In the genomic region with DNA sequence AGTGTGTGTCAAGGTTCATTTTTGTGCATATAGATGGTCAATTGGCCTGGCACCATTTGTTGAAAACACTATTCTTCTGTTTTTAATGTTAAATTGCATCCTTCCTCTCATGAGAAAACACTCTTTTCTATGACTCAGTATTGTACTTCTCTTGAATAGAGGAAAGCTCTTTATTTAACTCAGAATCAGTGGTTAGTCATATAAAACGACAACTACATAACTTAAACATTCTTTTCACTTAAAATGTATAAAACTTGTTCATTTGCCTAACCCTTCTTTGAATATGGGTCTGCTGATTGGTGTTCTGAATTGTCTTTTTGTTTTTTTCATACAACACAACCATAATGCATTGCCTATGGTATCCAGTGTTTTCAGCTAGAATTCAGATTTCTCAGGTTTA, we compare ENCODE assay signal across 16 cellular contexts. TPM values are rescaled to one million over a fixed set of nuclear protein-coding genes. Genes with fewer than 3 reads are reported as not detected.
DNase-seq lines count a peak whose midpoint lies in the region; ATAC-seq lines count a peak whose summit lies in the region.
"Had no signal": no experiment of that assay in that cellular context is flagged by ENCODE, and none has a peak within 500 bp of the region (broad histone marks: within the 10 kb centered on the region; RNA-seq: fewer than 3 reads in every experiment).

No MANE protein-coding gene starts in this region.

- no peaks in the 10 kb centered on the region for H3K9me3 Mint-ChIP-seq in activated CD8-positive, alpha-beta memory T cell treated with anti-CD3 and anti-CD28 coated beads, Interleukin-2, amount 10 ng/mL, durations not matched to agents 7 days and 5 days (ENCODE audit: low read depth)
- H3K9me3 Mint-ChIP-seq: CD8-positive, alpha-beta memory T cell had no signal

- H3K4me1 Mint-ChIP-seq in activated CD8-positive, alpha-beta memory T cell treated with anti-CD3 and anti-CD28 coated beads, Interleukin-2, amount 10 ng/mL, durations not matched to agents 7 days and 5 days: peaks cover 12% of the 10 kb centered on the region

- no peak overlapping the region for H3K4me3 Mint-ChIP-seq in activated CD8-positive, alpha-beta memory T cell treated with anti-CD3 and anti-CD28 coated beads, Interleukin-2, amount 10 ng/mL, durations not matched to agents 7 days and 5 days

- CTCF ChIA-PET in activated CD8-positive, alpha-beta memory T cell treated with anti-CD3 and anti-CD28 coated beads, Interleukin-2, amount 10 ng/mL, durations not matched to agents 7 days and 5 days (lab: Charles Lee): interaction anchor here (1.0 kb wide), 1 partner anchor 15 kb away, joined by 3 read pairs; no protein-coding TSS in a partner anchor

- no peaks in the 10 kb centered on the region for H3K36me3 Mint-ChIP-seq in activated CD8-positive, alpha-beta memory T cell treated with anti-CD3 and anti-CD28 coated beads, Interleukin-2, amount 10 ng/mL, durations not matched to agents 7 days and 5 days
- H3K36me3 Mint-ChIP-seq: CD8-positive, alpha-beta memory T cell had no signal

- H3K27ac Mint-ChIP-seq in activated CD8-positive, alpha-beta memory T cell treated with anti-CD3 and anti-CD28 coated beads, Interleukin-2, amount 10 ng/mL, durations not matched to agents 7 days and 5 days: no peak overlapping the region
- H3K27ac Mint-ChIP-seq: CD8-positive, alpha-beta memory T cell had no signal

- H3K27me3 Mint-ChIP-seq in activated CD8-positive, alpha-beta memory T cell treated with anti-CD3 and anti-CD28 coated beads, Interleukin-2, amount 10 ng/mL, durations not matched to agents 7 days and 5 days: no peaks in the 10 kb centered on the region
- H3K27me3 Mint-ChIP-seq: CD8-positive, alpha-beta memory T cell had no signal

- peak; percentile 30 for ATAC-seq in activated CD8-positive, alpha-beta memory T cell treated with anti-CD3 and anti-CD28 coated beads, Interleukin-2, amount 10 ng/mL, durations not matched to agents 7 days and 5 days
- ATAC-seq in HG03175 (IDR thresholded peaks at IDR 0.05; ENCODE audit: unreplicated experiment) (no peak), GM21619 (IDR thresholded peaks at IDR 0.05; ENCODE audit: unreplicated experiment) (no peak)
- ATAC-seq: HCT116 had no signal

- DNase-seq in activated CD8-positive, alpha-beta memory T cell treated with anti-CD3 and anti-CD28 coated beads, Interleukin-2, amount 10 ng/mL, durations not matched to agents 7 days and 5 days: no peak
- DNase-seq in activated CD8-positive, alpha-beta memory T cell treated with anti-CD3 and anti-CD28 coated beads, Interleukin-2, amount 50 U/mL, for 48 hours: no peak
- DNase-seq in COLO829 (ENCODE audit: low spot score) (peak; percentile 67), HT1080 (ENCODE audit: low read depth) (peak; percentile 18), fibroblast of peridontal ligament (ENCODE audit: extremely low read depth) (peak; percentile 7)
- DNase-seq: ACHN; C1 segment of cervical spinal cord; CD8-positive, alpha-beta memory T cell; GOT3; MM.1S; NCI-H1105; NCI-H1694; Peyer's patch had no signal

RNA-seq across cellular contexts. Expression of a gene that starts 17.2 kb away (rescaled TPM):
- 10 to 100 TPM; 28.5 to 43.2 TPM for total RNA-seq in activated CD8-positive, alpha-beta memory T cell treated with anti-CD3 and anti-CD28 coated beads, Interleukin-2, amount 10 ng/mL, durations not matched to agents 7 days and 5 days
- total RNA-seq in HT1080 (2014; rRNA removed; shearing (Covaris generic)): 60.6 and 84.4 TPM in 2 replicates
- 45.3 and 46.9 TPM in 2 replicates for polyA plus RNA-seq in HT1080 (2015; cell fraction: cytosol; rRNA removed)
- polyA plus RNA-seq in HT1080 (2015; cell fraction: nucleus; rRNA removed): 37.3 and 38.2 TPM in 2 replicates

RNA-seq across cellular contexts. Expression of a gene that starts 26.2 kb away (rescaled TPM):
- total RNA-seq in activated CD8-positive, alpha-beta memory T cell treated with anti-CD3 and anti-CD28 coated beads, Interleukin-2, amount 10 ng/mL, durations not matched to agents 7 days and 5 days: 100 to 1,000 TPM; 103 to 107 TPM
- total RNA-seq in HT1080 (2014; rRNA removed; shearing (Covaris generic)): 4.5 and 7.6 TPM in 2 replicates
- polyA plus RNA-seq in HT1080 (2015; cell fraction: cytosol; rRNA removed): 6.0 and 7.8 TPM in 2 replicates
- polyA plus RNA-seq in HT1080 (2015; cell fraction: nucleus; rRNA removed): 7.6 and 10.5 TPM in 2 replicates

Comparison
In these comparisons a context has a peak if more than half of its experiments do, and no peak if none do; other contexts are left out.
1. DNase-seq: peak in COLO829 (single experiment), HT1080 (single experiment) and fibroblast of peridontal ligament (single experiment); none in activated CD8-positive, alpha-beta memory T cell treated with anti-CD3 and anti-CD28 coated beads, Interleukin-2, amount 10 ng/mL, durations not matched to agents 7 days and 5 days (single experiment) and activated CD8-positive, alpha-beta memory T cell treated with anti-CD3 and anti-CD28 coated beads, Interleukin-2, amount 50 U/mL, for 48 hours (single experiment).
2. RNA of a gene that starts 26.2 kb away (total RNA-seq): 103 to 107 TPM in activated CD8-positive, alpha-beta memory T cell treated with anti-CD3 and anti-CD28 coated beads, Interleukin-2, amount 10 ng/mL, durations not matched to agents 7 days and 5 days; 4.5 to 7.6 TPM in HT1080; every median in the first group is over 10 times any median in the second.